ENCODE assay signal across 9 cellular contexts in the genomic region with DNA sequence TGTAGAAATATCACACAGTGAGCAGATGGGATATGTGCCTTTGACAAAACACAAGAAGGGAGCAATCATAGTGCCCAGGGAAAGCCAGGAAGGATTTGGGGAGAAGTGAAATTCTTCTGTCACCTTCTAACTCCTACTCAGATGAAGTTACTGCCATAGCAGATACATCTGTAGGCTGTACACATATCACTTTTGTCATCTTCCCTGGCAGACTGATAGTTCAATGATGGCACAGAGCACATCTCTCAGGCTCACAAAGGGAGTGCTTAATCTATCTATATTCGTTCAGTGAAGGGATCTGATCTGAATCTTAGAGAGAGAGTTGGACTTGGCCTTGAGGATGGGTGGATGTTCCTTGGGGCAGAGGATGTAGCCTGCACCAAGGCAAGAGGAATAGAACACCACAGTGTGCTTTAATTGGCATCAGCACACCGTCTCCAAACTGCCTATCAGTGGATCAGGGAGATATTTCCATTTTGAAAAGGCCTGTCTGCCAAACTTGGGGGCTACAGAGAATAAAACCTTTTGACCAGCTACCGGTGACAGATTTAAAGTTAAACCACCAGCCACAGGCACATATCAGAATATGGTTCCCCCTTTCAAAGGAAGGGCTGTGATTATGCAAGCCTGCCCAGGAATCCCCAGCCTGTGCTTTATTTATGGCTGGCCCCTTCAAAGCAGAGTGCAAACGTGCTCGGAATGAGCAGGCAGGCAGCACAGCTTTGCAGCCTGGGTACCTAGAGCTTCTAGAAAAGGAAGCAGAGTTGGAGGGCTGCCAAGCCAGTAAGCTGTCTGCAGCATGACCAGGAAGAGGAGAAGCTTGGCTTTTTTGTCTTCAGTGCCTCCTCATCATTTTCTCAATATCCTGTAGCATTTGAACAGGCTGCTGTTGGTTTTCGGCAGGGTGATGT.
DNase-seq lines count a peak whose midpoint lies in the region; ATAC-seq, FAIRE-seq and TF ChIP-seq lines count a peak whose summit lies in the region.
"Had no signal": no experiment of that assay in that cellular context is flagged by ENCODE, and none has a peak within 500 bp of the region (broad histone marks: within the 10 kb centered on the region; RNA-seq: fewer than 3 reads in every experiment).

No MANE protein-coding gene starts in this region.

- peaks cover 22 to 44% (median 38%) of the 10 kb centered on the region in 4 donors for H3K4me1 Mint-ChIP-seq in CD4-positive, CD25-positive, alpha-beta regulatory T cell
- H3K4me1 Mint-ChIP-seq in WTC11 (peaks cover 10% of the 10 kb centered on the region), natural killer cell (peaks cover 31 to 35% of the 10 kb centered on the region in 2 donors)

- peak overlapping the region; percentile 34 for H3K4me3 ChIP-seq in CD4-positive, CD25-positive, alpha-beta regulatory T cell (ENCODE audit: low read depth, low read length)
- H3K4me3 ChIP-seq in bronchial epithelial cell (ENCODE audit: low read depth, low read length): no peak overlapping the region

- POLR2A ChIA-PET in WTC11 (lab: Charles Lee): no interaction called here

- no peaks in the 10 kb centered on the region for H3K27me3 Mint-ChIP-seq in CD4-positive, CD25-positive, alpha-beta regulatory T cell
- H3K27me3 Mint-ChIP-seq in WTC11 (ENCODE audit: low read depth) (peaks cover 6% of the 10 kb centered on the region; the same call in 1 of the 2 replicates), natural killer cell (ENCODE audit: low read depth in 2 of 2) (no peaks in the 10 kb centered on the region)

- peak overlapping the region; percentile 83 to 96 (median 94) for H3K27ac Mint-ChIP-seq in CD4-positive, CD25-positive, alpha-beta regulatory T cell
- H3K27ac Mint-ChIP-seq in WTC11 (no peak overlapping the region), natural killer cell (peak overlapping the region; percentile 77 to 84)

- DNase-seq in CD4-positive, CD25-positive, alpha-beta regulatory T cell: peak; percentile 38 to 77 (median 73)
- DNase-seq in KG1 (lab: John Stamatoyannopoulos, UW) (peak; percentile 84), WTC11 (ENCODE audit: low spot score) (no peak), bronchial epithelial cell (ENCODE audit: low read depth) (peak; percentile 39), natural killer cell (no peak), NCI-H526 (lab: John Stamatoyannopoulos, UW) (no peak)
- DNase-seq in stimulated activated naive CD8-positive, alpha-beta T cell treated with anti-CD3 and anti-CD28 coated beads, Interleukin-15, Interleukin-2, amounts not matched to agents 100 U/mL and 50 U/mL, for 24 hours: peak; percentile 50

- peaks cover 42% of the 10 kb centered on the region for H3K4me1 ChIP-seq in CD4-positive, CD25-positive, alpha-beta regulatory T cell (ENCODE audit: control insufficient read depth, insufficient read depth, low read length, poor library complexity, severe bottlenecking)

- H3K4me3 Mint-ChIP-seq in CD4-positive, CD25-positive, alpha-beta regulatory T cell: peak overlapping the region; percentile 8 to 72 (median 34)
- no peak overlapping the region for H3K4me3 Mint-ChIP-seq in WTC11
- no peak overlapping the region for H3K4me3 Mint-ChIP-seq in natural killer cell

- H3K9me3 ChIP-seq in CD4-positive, CD25-positive, alpha-beta regulatory T cell (ENCODE audit: control insufficient read depth in 2 of 2, low read length in 2 of 2): peaks cover 8 to 9% of the 10 kb centered on the region in 2 experiments

- H3K27ac ChIP-seq in CD4-positive, CD25-positive, alpha-beta regulatory T cell (ENCODE audit: insufficient read depth, low read length, poor library complexity, severe bottlenecking): peak overlapping the region; percentile 67

- no peaks in the 10 kb centered on the region for H3K36me3 Mint-ChIP-seq in CD4-positive, CD25-positive, alpha-beta regulatory T cell
- H3K36me3 Mint-ChIP-seq in WTC11 (peaks cover 10% of the 10 kb centered on the region), natural killer cell (no peaks in the 10 kb centered on the region)

- no peak for TF ChIP-seq CTCF in WTC11 (IDR thresholded peaks at IDR 0.05)
- no peak for TF ChIP-seq CTCF in bronchial epithelial cell (IDR thresholded peaks at IDR 0.05; ENCODE audit: insufficient read depth, low read length, severe bottlenecking)
- no peak for TF ChIP-seq CTCF in natural killer cell (IDR thresholded peaks at IDR 0.05)

- ATAC-seq in CD4-positive, CD25-positive, alpha-beta regulatory T cell (ENCODE audit: low read depth in 2 of 2): peak; percentile 84 to 87
- ATAC-seq in GM21367 (IDR thresholded peaks at IDR 0.05; ENCODE audit: unreplicated experiment) (peak; percentile 79), WTC11 (peak; percentile 26; the same call in 1 of the 2 replicates), natural killer cell (peak; percentile 68 to 80 (median 71))
- ATAC-seq in stimulated activated naive CD8-positive, alpha-beta T cell treated with anti-CD3 and anti-CD28 coated beads, Interleukin-15, Interleukin-2, amounts not matched to agents 100 U/mL and 50 U/mL, for 24 hours: peak; percentile 51

- peak; percentile 18 for FAIRE-seq in bronchial epithelial cell (lab: Jason Lieb, UNC)
- FAIRE-seq: keratinocyte had no signal

- no peaks in the 10 kb centered on the region for H3K36me3 ChIP-seq in CD4-positive, CD25-positive, alpha-beta regulatory T cell (ENCODE audit: control insufficient read depth, insufficient read depth, low read length)
- no peaks in the 10 kb centered on the region for H3K36me3 ChIP-seq in bronchial epithelial cell (ENCODE audit: control insufficient read depth, insufficient read depth, low read length)

- CTCF ChIA-PET in WTC11 (lab: Charles Lee): no interaction called here

- no peaks in the 10 kb centered on the region for H3K27me3 ChIP-seq in CD4-positive, CD25-positive, alpha-beta regulatory T cell (ENCODE audit: control insufficient read depth, insufficient read depth, low read length)
- H3K27me3 ChIP-seq in bronchial epithelial cell (ENCODE audit: control insufficient read depth, insufficient read depth, low read length): no peaks in the 10 kb centered on the region

- peaks cover 0 to 5% (median 0%) of the 10 kb centered on the region in 7 donors for H3K9me3 Mint-ChIP-seq in CD4-positive, CD25-positive, alpha-beta regulatory T cell
- H3K9me3 Mint-ChIP-seq in WTC11 (peaks cover 10% of the 10 kb centered on the region), natural killer cell (peaks cover 0 to 3% of the 10 kb centered on the region in 2 donors)

- intact Hi-C loops in natural killer cell (cut with micrococcal nuclease): no loop called here

TF ChIP-seq in WTC11, 78 proteins besides CTCF, POLR2A, EP300 and RAD21:
- TF ChIP-seq, protein P1, sequence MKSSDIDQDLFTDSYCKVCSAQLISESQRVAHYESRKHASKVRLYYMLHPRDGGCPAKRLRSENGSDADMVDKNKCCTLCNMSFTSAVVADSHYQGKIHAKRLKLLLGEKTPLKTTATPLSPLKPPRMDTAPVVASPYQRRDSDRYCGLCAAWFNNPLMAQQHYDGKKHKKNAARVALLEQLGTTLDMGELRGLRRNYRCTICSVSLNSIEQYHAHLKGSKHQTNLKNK (CRISPR knock-in tag; IDR thresholded peaks at IDR 0.05): no peak
- TF ChIP-seq, protein P2, sequence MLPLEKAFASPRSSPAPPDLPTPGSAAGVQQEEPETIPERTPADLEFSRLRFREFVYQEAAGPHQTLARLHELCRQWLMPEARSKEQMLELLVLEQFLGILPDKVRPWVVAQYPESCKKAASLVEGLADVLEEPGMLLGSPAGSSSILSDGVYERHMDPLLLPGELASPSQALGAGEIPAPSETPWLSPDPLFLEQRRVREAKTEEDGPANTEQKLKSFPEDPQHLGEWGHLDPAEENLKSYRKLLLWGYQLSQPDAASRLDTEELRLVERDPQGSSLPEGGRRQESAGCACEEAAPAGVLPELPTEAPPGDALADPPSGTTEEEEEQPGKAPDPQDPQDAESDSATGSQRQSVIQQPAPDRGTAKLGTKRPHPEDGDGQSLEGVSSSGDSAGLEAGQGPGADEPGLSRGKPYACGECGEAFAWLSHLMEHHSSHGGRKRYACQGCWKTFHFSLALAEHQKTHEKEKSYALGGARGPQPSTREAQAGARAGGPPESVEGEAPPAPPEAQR (CRISPR knock-in tag; IDR thresholded peaks at IDR 0.05): no peak
- TF ChIP-seq IRF2 (CRISPR knock-in tag; IDR thresholded peaks at IDR 0.05; ENCODE audit: borderline replicate concordance, low read depth) (no peak), ESRRA (CRISPR knock-in tag; IDR thresholded peaks at IDR 0.05; ENCODE audit: borderline replicate concordance) (no peak), ZNF219 (CRISPR knock-in tag; IDR thresholded peaks at IDR 0.05; ENCODE audit: borderline replicate concordance) (no peak), ZNF396 (CRISPR knock-in tag; IDR thresholded peaks at IDR 0.05; ENCODE audit: borderline replicate concordance) (no peak)

Comparison
In these comparisons a context has a peak if more than half of its experiments do, and no peak if none do; other contexts are left out.
1. ATAC-seq: peak in every context shown above with its lines; median percentile 86 in CD4-positive, CD25-positive, alpha-beta regulatory T cell; 79 in GM21367; 71 in natural killer cell; 51 in stimulated activated naive CD8-positive, alpha-beta T cell treated with anti-CD3 and anti-CD28 coated beads, Interleukin-15, Interleukin-2, amounts not matched to agents 100 U/mL and 50 U/mL, for 24 hours; 26 in WTC11.
2. DNase-seq: peak in CD4-positive, CD25-positive, alpha-beta regulatory T cell (3 of 3), KG1 (single experiment), bronchial epithelial cell (single experiment) and stimulated activated naive CD8-positive, alpha-beta T cell treated with anti-CD3 and anti-CD28 coated beads, Interleukin-15, Interleukin-2, amounts not matched to agents 100 U/mL and 50 U/mL, for 24 hours (single experiment); none in WTC11 (single experiment), natural killer cell (single experiment) and NCI-H526 (0 of 2).
3. H3K4me3 Mint-ChIP-seq: peak in CD4-positive, CD25-positive, alpha-beta regulatory T cell (4 of 4); none in WTC11 (single experiment) and natural killer cell (single experiment).